17 cellular contexts compared by ENCODE assay signal in genomic region chr11:61401558-61401957, GRCh38. TPM values are rescaled to one million over a fixed set of nuclear protein-coding genes. Genes with fewer than 3 reads are reported as not detected.
A peak's percentile ranks its signal among the peaks of the same experiment; 100 is the strongest.
DNase-seq lines count a peak whose midpoint lies in the region; ATAC-seq and TF ChIP-seq lines count a peak whose summit lies in the region.
"Had no signal": no experiment of that assay in that cellular context is flagged by ENCODE, and none has a peak within 500 bp of the region (broad histone marks: within the 10 kb centered on the region; RNA-seq: fewer than 3 reads in every experiment).

No MANE protein-coding gene starts in this region.

- no peak overlapping the region for H3K9ac ChIP-seq in neural progenitor cell

- H3K4me2 ChIP-seq in neural progenitor cell: no peak overlapping the region

- no peaks in the 10 kb centered on the region for H3K9me3 ChIP-seq in CD8-positive, alpha-beta T cell (ENCODE audit: low read length)
- H3K9me3 ChIP-seq in neural progenitor cell (ENCODE audit: low read depth): no peaks in the 10 kb centered on the region

- peak overlapping the region; percentile 41 for H3K27ac Mint-ChIP-seq in T-helper 2 cell treated with Interferon-gamma antibody and Interleukin-4, amounts not matched to agents 5 μg/mL and 100 μg/mL, for 36 hours
- peak overlapping the region; percentile 41 for H3K27ac Mint-ChIP-seq in CD8-positive, alpha-beta T cell
- peak overlapping the region; percentile 51 for H3K27ac Mint-ChIP-seq in activated T-helper 17 cell treated with anti-CD3 and anti-CD28 coated beads, Interleukin-2, amount 50 U/mL, for 72 hours
- no peak overlapping the region for H3K27ac Mint-ChIP-seq in neural progenitor cell
- H3K27ac Mint-ChIP-seq: HFFc6 had no signal

- H2AFZ ChIP-seq in neural progenitor cell (replicated peaks): no peak overlapping the region

- H3K36me3 Mint-ChIP-seq in T-helper 2 cell treated with Interferon-gamma antibody and Interleukin-4, amounts not matched to agents 5 μg/mL and 100 μg/mL, for 36 hours (ENCODE audit: low read depth): peaks cover 45% of the 10 kb centered on the region
- H3K36me3 Mint-ChIP-seq in CD8-positive, alpha-beta T cell: peaks cover 75% of the 10 kb centered on the region
- H3K36me3 Mint-ChIP-seq in activated T-helper 17 cell treated with anti-CD3 and anti-CD28 coated beads, Interleukin-2, amount 50 U/mL, for 72 hours (ENCODE audit: low read depth): peaks cover 89% of the 10 kb centered on the region
- H3K36me3 Mint-ChIP-seq in neural progenitor cell: peaks cover 32% of the 10 kb centered on the region

- POLR2A ChIA-PET in CD8-positive, alpha-beta T cell (lab: Charles Lee): interaction anchor here (0.9 to 2.0 kb wide), 4 partner anchors 9 to 103 kb away, joined by 3 to 11 read pairs (median 3); partner anchors contain the start of genes CPSF7, SDHAF2 and TMEM216

- H3K79me2 ChIP-seq in neural progenitor cell (ENCODE audit: low read depth): no peaks in the 10 kb centered on the region

- H3K36me3 ChIP-seq in CD8-positive, alpha-beta T cell (ENCODE audit: insufficient read depth, low read length): peaks cover 20% of the 10 kb centered on the region
- peaks cover 5% of the 10 kb centered on the region for H3K36me3 ChIP-seq in neural progenitor cell

- no peak overlapping the region for H3K27ac ChIP-seq in CD8-positive, alpha-beta T cell (ENCODE audit: low read depth, low read length)
- peak overlapping the region; percentile 1 for H3K27ac ChIP-seq in neural progenitor cell

- peaks cover 52% of the 10 kb centered on the region for H3F3A ChIP-seq in neural progenitor cell (ENCODE audit: low read depth)

- H3K27me3 Mint-ChIP-seq in T-helper 2 cell treated with Interferon-gamma antibody and Interleukin-4, amounts not matched to agents 5 μg/mL and 100 μg/mL, for 36 hours (ENCODE audit: low read depth): no peaks in the 10 kb centered on the region
- H3K27me3 Mint-ChIP-seq in CD8-positive, alpha-beta T cell (ENCODE audit: low read depth): no peaks in the 10 kb centered on the region
- H3K27me3 Mint-ChIP-seq in activated T-helper 17 cell treated with anti-CD3 and anti-CD28 coated beads, Interleukin-2, amount 50 U/mL, for 72 hours: no peaks in the 10 kb centered on the region
- no peaks in the 10 kb centered on the region for H3K27me3 Mint-ChIP-seq in neural progenitor cell (ENCODE audit: insufficient read depth, low read depth)
- H3K27me3 Mint-ChIP-seq: CD4-positive, CD25-positive, alpha-beta regulatory T cell had no signal

- no peaks in the 10 kb centered on the region for H3K9me3 Mint-ChIP-seq in T-helper 2 cell treated with Interferon-gamma antibody and Interleukin-4, amounts not matched to agents 5 μg/mL and 100 μg/mL, for 36 hours
- no peaks in the 10 kb centered on the region for H3K9me3 Mint-ChIP-seq in CD8-positive, alpha-beta T cell
- H3K9me3 Mint-ChIP-seq in activated T-helper 17 cell treated with anti-CD3 and anti-CD28 coated beads, Interleukin-2, amount 50 U/mL, for 72 hours: no peaks in the 10 kb centered on the region
- H3K9me3 Mint-ChIP-seq in neural progenitor cell: no peaks in the 10 kb centered on the region
- H3K9me3 Mint-ChIP-seq: CD4-positive, CD25-positive, alpha-beta regulatory T cell; HFFc6 had no signal

- H3K27me3 ChIP-seq in CD8-positive, alpha-beta T cell (ENCODE audit: insufficient read depth, low read length): no peaks in the 10 kb centered on the region
- H3K27me3 ChIP-seq in neural progenitor cell: no peaks in the 10 kb centered on the region

- no peaks in the 10 kb centered on the region for H3K4me1 Mint-ChIP-seq in T-helper 2 cell treated with Interferon-gamma antibody and Interleukin-4, amounts not matched to agents 5 μg/mL and 100 μg/mL, for 36 hours (ENCODE audit: low read depth)
- peaks cover 3% of the 10 kb centered on the region for H3K4me1 Mint-ChIP-seq in CD8-positive, alpha-beta T cell (ENCODE audit: low read depth)
- H3K4me1 Mint-ChIP-seq in activated T-helper 17 cell treated with anti-CD3 and anti-CD28 coated beads, Interleukin-2, amount 50 U/mL, for 72 hours: no peaks in the 10 kb centered on the region
- no peaks in the 10 kb centered on the region for H3K4me1 Mint-ChIP-seq in neural progenitor cell

- DNase-seq in T-helper 2 cell treated with Interferon-gamma antibody and Interleukin-4, amounts not matched to agents 5 μg/mL and 100 μg/mL, for 36 hours (ENCODE audit: low spot score): no peak
- DNase-seq in T-helper 2 cell: no peak
- DNase-seq in CD8-positive, alpha-beta T cell: no peak
- DNase-seq in neural progenitor cell (ENCODE audit: low spot score): no peak
- DNase-seq in SIG-M5 (lab: John Stamatoyannopoulos, UW): no peak
- no peak for DNase-seq in A172 (ENCODE audit: low spot score)
- DNase-seq: CD4-positive, CD25-positive, alpha-beta regulatory T cell; GOT3; HFFc6; Karpas-422; MM.1S; NCI-H1930; NCI-H2171 treated with DMSO at 0.1 percent for 48 hours; NCI-H510A; SHP77 treated with DMSO at 0.1 percent for 48 hours had no signal

- H3K4me3 Mint-ChIP-seq in T-helper 2 cell treated with Interferon-gamma antibody and Interleukin-4, amounts not matched to agents 5 μg/mL and 100 μg/mL, for 36 hours: no peak overlapping the region
- H3K4me3 Mint-ChIP-seq in CD8-positive, alpha-beta T cell: no peak overlapping the region
- H3K4me3 Mint-ChIP-seq in activated T-helper 17 cell treated with anti-CD3 and anti-CD28 coated beads, Interleukin-2, amount 50 U/mL, for 72 hours: no peak overlapping the region
- H3K4me3 Mint-ChIP-seq in neural progenitor cell: no peak overlapping the region
- H3K4me3 Mint-ChIP-seq: CD4-positive, CD25-positive, alpha-beta regulatory T cell; HFFc6 had no signal

- no peak overlapping the region for H3K4me3 ChIP-seq in CD8-positive, alpha-beta T cell (ENCODE audit: low read depth, low read length)
- H3K4me3 ChIP-seq in neural progenitor cell: no peak overlapping the region

- peaks cover 7% of the 10 kb centered on the region for H4K20me1 ChIP-seq in neural progenitor cell (ENCODE audit: low read depth)

- no peaks in the 10 kb centered on the region for H3K4me1 ChIP-seq in CD8-positive, alpha-beta T cell (ENCODE audit: insufficient read depth, low read length)
- no peaks in the 10 kb centered on the region for H3K4me1 ChIP-seq in neural progenitor cell

- CTCF ChIA-PET in CD8-positive, alpha-beta T cell (lab: Charles Lee): interaction anchor here (1.0 to 3.3 kb wide), 5 partner anchors 8 to 571 kb away, joined by 4 to 15 read pairs (median 8); partner anchors contain the start of gene TMEM216

- intact Hi-C loops in CD8-positive, alpha-beta T cell (cut with DNase I, micrococcal nuclease): no loop called here

- TF ChIP-seq CTCF in CD8-positive, alpha-beta T cell (IDR thresholded peaks at IDR 0.05): no peak
- TF ChIP-seq CTCF in neural progenitor cell (IDR thresholded peaks at IDR 0.05): no peak

- no peak for ATAC-seq in CD8-positive, alpha-beta T cell
- no peak for ATAC-seq in activated T-helper 17 cell treated with anti-CD3 and anti-CD28 coated beads, Interleukin-2, amount 50 U/mL, for 72 hours (replicated peaks)
- no peak for ATAC-seq in GM21825 (IDR thresholded peaks at IDR 0.05; ENCODE audit: unreplicated experiment)

RNA-seq across cellular contexts. Expression of gene TMEM216, which starts 9.2 kb away (rescaled TPM):
- 1 to 10 TPM; 3.6 to 4.8 TPM for total RNA-seq in CD8-positive, alpha-beta T cell
- total RNA-seq in activated T-helper 17 cell treated with anti-CD3 and anti-CD28 coated beads, Interleukin-2, amount 50 U/mL, for 72 hours: 10 to 100 TPM; 12.1 to 12.8 TPM
- total RNA-seq in neural progenitor cell (ENCODE audit: low replicate concordance): 32.0 and 37.8 TPM in 2 replicates
- not detected in 2 replicates for total RNA-seq in A172 (2014; rRNA removed; shearing (Covaris generic))

RNA-seq across cellular contexts. Expression of gene CPSF7, which starts 28.2 kb away (rescaled TPM):
- total RNA-seq in CD8-positive, alpha-beta T cell: 100 to 1,000 TPM; 106 to 111 TPM
- 100 to 1,000 TPM in 1 of 2 donors, 10 to 100 TPM in 1; 98.1 to 114 TPM for total RNA-seq in activated T-helper 17 cell treated with anti-CD3 and anti-CD28 coated beads, Interleukin-2, amount 50 U/mL, for 72 hours
- total RNA-seq in neural progenitor cell (ENCODE audit: low replicate concordance): 60.7 and 71.9 TPM in 2 replicates
- 26.9 and 34.3 TPM in 2 replicates for total RNA-seq in A172 (2014; rRNA removed; shearing (Covaris generic))

RNA-seq across cellular contexts. Expression of gene SDHAF2, which starts 28.4 kb away (rescaled TPM):
- 10 to 100 TPM; 31.4 to 33.0 TPM for total RNA-seq in CD8-positive, alpha-beta T cell
- 10 to 100 TPM; 36.9 to 45.5 TPM for total RNA-seq in activated T-helper 17 cell treated with anti-CD3 and anti-CD28 coated beads, Interleukin-2, amount 50 U/mL, for 72 hours
- total RNA-seq in neural progenitor cell (ENCODE audit: low replicate concordance): 27.4 and 37.7 TPM in 2 replicates
- total RNA-seq in A172 (2014; rRNA removed; shearing (Covaris generic)): 40.3 and 40.6 TPM in 2 replicates

RNA-seq across cellular contexts. Expression of gene TMEM138, which starts 39.4 kb away (rescaled TPM):
- 10 to 100 TPM; 60.7 to 62.5 TPM for total RNA-seq in CD8-positive, alpha-beta T cell
- 10 to 100 TPM; 30.6 to 47.9 TPM for total RNA-seq in activated T-helper 17 cell treated with anti-CD3 and anti-CD28 coated beads, Interleukin-2, amount 50 U/mL, for 72 hours
- 30.7 and 37.6 TPM in 2 replicates for total RNA-seq in neural progenitor cell (ENCODE audit: low replicate concordance)
- 10.8 and 41.9 TPM in 2 replicates for total RNA-seq in A172 (2014; rRNA removed; shearing (Covaris generic))

RNA-seq across cellular contexts. Expression of gene CYB561A3, which starts 39.9 kb away (rescaled TPM):
- total RNA-seq in CD8-positive, alpha-beta T cell: 10 to 100 TPM; 23.1 to 28.1 TPM
- 10 to 100 TPM; 46.5 to 62.3 TPM for total RNA-seq in activated T-helper 17 cell treated with anti-CD3 and anti-CD28 coated beads, Interleukin-2, amount 50 U/mL, for 72 hours
- 12.1 and 18.2 TPM in 2 replicates for total RNA-seq in neural progenitor cell (ENCODE audit: low replicate concordance)
- total RNA-seq in A172 (2014; rRNA removed; shearing (Covaris generic)): 37.1 and 45.0 TPM in 2 replicates
